Comparison of ENCODE assay signal across 10 cellular contexts in genomic region chr16:88442435-88442810, GRCh38. TPM values are rescaled to one million over a fixed set of nuclear protein-coding genes. Genes with fewer than 3 reads are reported as not detected.
"Had no signal": no experiment of that assay in that cellular context is flagged by ENCODE, and none has a peak within 500 bp of the region (broad histone marks: within the 10 kb centered on the region; RNA-seq: fewer than 3 reads in every experiment).

No MANE protein-coding gene starts in this region.

- H3K9me3 ChIP-seq: colonic mucosa, gastrocnemius medialis, left ventricle myocardium inferior, stomach had no signal

- H3K79me2 ChIP-seq: parathyroid adenoma had no signal

- H3K27ac ChIP-seq: colonic mucosa, gastrocnemius medialis, left ventricle myocardium inferior, neural progenitor cell, parathyroid adenoma, stomach had no signal

- H3K36me3 ChIP-seq: colonic mucosa, gastrocnemius medialis, left ventricle myocardium inferior, neural progenitor cell, stomach had no signal

- H3K27me3 Mint-ChIP-seq: activated T-helper 17 cell treated with anti-CD3 and anti-CD28 coated beads, Interleukin-2, amount 50 U/mL, for 72 hours; memory B cell had no signal

- H3K27me3 ChIP-seq: colonic mucosa, gastrocnemius medialis had no signal

- H3K4me1 ChIP-seq: colonic mucosa, gastrocnemius medialis had no signal

- H3K9ac ChIP-seq: neural progenitor cell, parathyroid adenoma had no signal

- H3K4me3 Mint-ChIP-seq: activated naive CD4-positive, alpha-beta T cell treated with anti-CD3 and anti-CD28 coated beads, Interleukin-2, amount 10 ng/mL, durations not matched to agents 7 days and 5 days; neural progenitor cell had no signal

- H2AFZ ChIP-seq: neural progenitor cell, parathyroid adenoma had no signal

- H3K4me1 Mint-ChIP-seq: activated T-helper 17 cell treated with anti-CD3 and anti-CD28 coated beads, Interleukin-2, amount 50 U/mL, for 72 hours had no signal

- H3K27ac Mint-ChIP-seq: activated naive CD4-positive, alpha-beta T cell treated with anti-CD3 and anti-CD28 coated beads, Interleukin-2, amount 10 ng/mL, durations not matched to agents 7 days and 5 days; activated T-helper 17 cell treated with anti-CD3 and anti-CD28 coated beads, Interleukin-2, amount 50 U/mL, for 72 hours; memory B cell; neural progenitor cell had no signal

- H3K9me3 Mint-ChIP-seq: activated naive CD4-positive, alpha-beta T cell treated with anti-CD3 and anti-CD28 coated beads, Interleukin-2, amount 10 ng/mL, durations not matched to agents 7 days and 5 days; activated T-helper 17 cell treated with anti-CD3 and anti-CD28 coated beads, Interleukin-2, amount 50 U/mL, for 72 hours; memory B cell; neural progenitor cell had no signal

- H3K4me2 ChIP-seq: neural progenitor cell had no signal

- H3K4me3 ChIP-seq: colonic mucosa, gastrocnemius medialis, left ventricle myocardium inferior, neural progenitor cell, stomach had no signal

- H3K36me3 Mint-ChIP-seq: activated naive CD4-positive, alpha-beta T cell treated with anti-CD3 and anti-CD28 coated beads, Interleukin-2, amount 10 ng/mL, durations not matched to agents 7 days and 5 days; memory B cell; neural progenitor cell had no signal

RNA-seq across cellular contexts. Expression of gene ZNF469, which starts 59.7 kb away (rescaled TPM):
- polyA plus RNA-seq: keratinocyte had no signal
